In the genomic region with DNA sequence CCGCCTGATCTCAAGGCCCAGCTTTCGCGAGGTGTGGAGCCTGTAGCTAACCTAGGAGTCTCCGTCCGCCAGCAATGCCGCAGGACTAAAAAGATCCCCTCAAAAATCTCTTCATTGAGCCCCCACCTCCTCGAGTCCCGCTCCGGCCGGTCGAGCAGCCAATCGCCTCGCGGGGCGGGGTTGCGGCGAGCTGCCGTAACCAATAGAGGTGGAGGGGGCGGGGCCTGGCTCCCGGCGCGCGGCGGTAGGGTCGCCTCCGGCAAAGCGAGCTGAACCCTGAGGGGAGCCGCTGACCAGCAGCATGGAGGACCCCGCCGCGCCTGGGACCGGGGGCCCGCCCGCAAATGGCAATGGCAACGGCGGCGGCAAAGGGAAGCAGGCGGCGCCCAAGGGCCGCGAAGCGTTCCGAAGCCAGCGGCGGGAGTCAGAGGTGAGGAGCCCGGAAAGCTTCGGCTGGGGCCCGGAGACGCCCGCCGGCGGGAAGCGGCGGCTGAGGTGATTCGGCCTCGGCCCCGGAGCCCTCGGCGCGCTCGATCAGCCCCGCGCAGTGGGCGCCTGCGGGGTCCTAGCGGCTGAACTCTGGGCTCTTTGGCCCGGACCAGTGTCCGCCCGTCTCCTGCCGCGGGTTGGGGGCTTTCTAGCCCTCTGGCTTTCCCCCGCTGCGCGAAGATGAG, we compare ENCODE assay signal across 1 cellular context.
TF ChIP-seq lines count a peak whose summit lies in the region.

A gene with protein sequence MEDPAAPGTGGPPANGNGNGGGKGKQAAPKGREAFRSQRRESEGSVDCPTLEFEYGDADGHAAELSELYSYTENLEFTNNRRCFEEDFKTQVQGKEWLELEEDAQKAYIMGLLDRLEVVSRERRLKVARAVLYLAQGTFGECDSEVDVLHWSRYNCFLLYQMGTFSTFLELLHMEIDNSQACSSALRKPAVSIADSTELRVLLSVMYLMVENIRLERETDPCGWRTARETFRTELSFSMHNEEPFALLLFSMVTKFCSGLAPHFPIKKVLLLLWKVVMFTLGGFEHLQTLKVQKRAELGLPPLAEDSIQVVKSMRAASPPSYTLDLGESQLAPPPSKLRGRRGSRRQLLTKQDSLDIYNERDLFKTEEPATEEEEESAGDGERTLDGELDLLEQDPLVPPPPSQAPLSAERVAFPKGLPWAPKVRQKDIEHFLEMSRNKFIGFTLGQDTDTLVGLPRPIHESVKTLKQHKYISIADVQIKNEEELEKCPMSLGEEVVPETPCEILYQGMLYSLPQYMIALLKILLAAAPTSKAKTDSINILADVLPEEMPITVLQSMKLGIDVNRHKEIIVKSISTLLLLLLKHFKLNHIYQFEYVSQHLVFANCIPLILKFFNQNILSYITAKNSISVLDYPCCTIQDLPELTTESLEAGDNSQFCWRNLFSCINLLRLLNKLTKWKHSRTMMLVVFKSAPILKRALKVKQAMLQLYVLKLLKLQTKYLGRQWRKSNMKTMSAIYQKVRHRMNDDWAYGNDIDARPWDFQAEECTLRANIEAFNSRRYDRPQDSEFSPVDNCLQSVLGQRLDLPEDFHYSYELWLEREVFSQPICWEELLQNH (plus strand): TSS at position 261 of the 674 bp plus-strand sequence. CDS start 41 bp downstream, at position 302.

TF ChIP-seq in HEK293, 187 proteins besides CTCF, POLR2A, EP300 and RAD21 (continued from another document and continues in another):
- TF ChIP-seq ZNF37A (tag by site-specific recombination; IDR thresholded peaks at IDR 0.05) (no peak), SP7 (tag by site-specific recombination; IDR thresholded peaks at IDR 0.05) (peak; percentile 62; the same call in 1 of the 2 replicates), ZFP37 (tag by site-specific recombination; IDR thresholded peaks at IDR 0.05) (peak; percentile 65; the same call in 1 of the 2 replicates), ZNF292 (tag by site-specific recombination; IDR thresholded peaks at IDR 0.05; ENCODE audit: borderline replicate concordance, low read depth) (no peak), HOXC10 (CRISPR knock-in tag; IDR thresholded peaks at IDR 0.05) (no peak), ZNF747 (tag by site-specific recombination; IDR thresholded peaks at IDR 0.05) (no peak), ZNF221 (tag by site-specific recombination; IDR thresholded peaks at IDR 0.05; ENCODE audit: borderline replicate concordance) (no peak), ZNF664 (tag by site-specific recombination; IDR thresholded peaks at IDR 0.05) (no peak), ZNF658 (tag by site-specific recombination; IDR thresholded peaks at IDR 0.05) (no peak), SCRT2 (tag by site-specific recombination; IDR thresholded peaks at IDR 0.05) (no peak), ZNF132 (tag by site-specific recombination; IDR thresholded peaks at IDR 0.05; ENCODE audit: borderline replicate concordance) (no peak), ZNF23 (tag by site-specific recombination; IDR thresholded peaks at IDR 0.05; ENCODE audit: borderline replicate concordance) (no peak), ZNF266 (tag by site-specific recombination; IDR thresholded peaks at IDR 0.05; ENCODE audit: low read depth) (peak; percentile 45; the same call in 1 of the 2 replicates), ZNF510 (tag by site-specific recombination; IDR thresholded peaks at IDR 0.05; ENCODE audit: insufficient replicate concordance) (no peak), ZNF16 (tag by site-specific recombination; IDR thresholded peaks at IDR 0.05; ENCODE audit: low read depth) (no peak), ZNF585B (tag by site-specific recombination; IDR thresholded peaks at IDR 0.05) (no peak), ZNF707 (tag by site-specific recombination; IDR thresholded peaks at IDR 0.05) (no peak), ZNF354C (tag by site-specific recombination; IDR thresholded peaks at IDR 0.05; ENCODE audit: borderline replicate concordance, low read depth) (no peak), ZFP3 (tag by site-specific recombination; IDR thresholded peaks at IDR 0.05; ENCODE audit: low read depth) (no peak), ZNF792 (tag by site-specific recombination; IDR thresholded peaks at IDR 0.05) (no peak), ZNF629 (tag by site-specific recombination; IDR thresholded peaks at IDR 0.05) (0 out of 2 replicates have a peak, but pooled peaks have one; percentile 16)
- TF ChIP-seq, protein P1, sequence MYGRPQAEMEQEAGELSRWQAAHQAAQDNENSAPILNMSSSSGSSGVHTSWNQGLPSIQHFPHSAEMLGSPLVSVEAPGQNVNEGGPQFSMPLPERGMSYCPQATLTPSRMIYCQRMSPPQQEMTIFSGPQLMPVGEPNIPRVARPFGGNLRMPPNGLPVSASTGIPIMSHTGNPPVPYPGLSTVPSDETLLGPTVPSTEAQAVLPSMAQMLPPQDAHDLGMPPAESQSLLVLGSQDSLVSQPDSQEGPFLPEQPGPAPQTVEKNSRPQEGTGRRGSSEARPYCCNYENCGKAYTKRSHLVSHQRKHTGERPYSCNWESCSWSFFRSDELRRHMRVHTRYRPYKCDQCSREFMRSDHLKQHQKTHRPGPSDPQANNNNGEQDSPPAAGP (tag by site-specific recombination; IDR thresholded peaks at IDR 0.05): no peak; the same call in 1 of the 2 replicates
- TF ChIP-seq, protein P2, sequence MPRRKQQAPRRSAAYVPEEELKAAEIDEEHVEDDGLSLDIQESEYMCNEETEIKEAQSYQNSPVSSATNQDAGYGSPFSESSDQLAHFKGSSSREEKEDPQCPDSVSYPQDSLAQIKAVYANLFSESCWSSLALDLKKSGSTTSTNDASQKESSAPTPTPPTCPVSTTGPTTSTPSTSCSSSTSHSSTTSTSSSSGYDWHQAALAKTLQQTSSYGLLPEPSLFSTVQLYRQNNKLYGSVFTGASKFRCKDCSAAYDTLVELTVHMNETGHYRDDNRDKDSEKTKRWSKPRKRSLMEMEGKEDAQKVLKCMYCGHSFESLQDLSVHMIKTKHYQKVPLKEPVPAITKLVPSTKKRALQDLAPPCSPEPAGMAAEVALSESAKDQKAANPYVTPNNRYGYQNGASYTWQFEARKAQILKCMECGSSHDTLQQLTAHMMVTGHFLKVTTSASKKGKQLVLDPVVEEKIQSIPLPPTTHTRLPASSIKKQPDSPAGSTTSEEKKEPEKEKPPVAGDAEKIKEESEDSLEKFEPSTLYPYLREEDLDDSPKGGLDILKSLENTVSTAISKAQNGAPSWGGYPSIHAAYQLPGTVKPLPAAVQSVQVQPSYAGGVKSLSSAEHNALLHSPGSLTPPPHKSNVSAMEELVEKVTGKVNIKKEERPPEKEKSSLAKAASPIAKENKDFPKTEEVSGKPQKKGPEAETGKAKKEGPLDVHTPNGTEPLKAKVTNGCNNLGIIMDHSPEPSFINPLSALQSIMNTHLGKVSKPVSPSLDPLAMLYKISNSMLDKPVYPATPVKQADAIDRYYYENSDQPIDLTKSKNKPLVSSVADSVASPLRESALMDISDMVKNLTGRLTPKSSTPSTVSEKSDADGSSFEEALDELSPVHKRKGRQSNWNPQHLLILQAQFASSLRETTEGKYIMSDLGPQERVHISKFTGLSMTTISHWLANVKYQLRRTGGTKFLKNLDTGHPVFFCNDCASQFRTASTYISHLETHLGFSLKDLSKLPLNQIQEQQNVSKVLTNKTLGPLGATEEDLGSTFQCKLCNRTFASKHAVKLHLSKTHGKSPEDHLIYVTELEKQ (tag by site-specific recombination; IDR thresholded peaks at IDR 0.05; ENCODE audit: borderline replicate concordance): 0 out of 2 replicates have a peak, but pooled peaks have one; percentile 8
- TF ChIP-seq, protein P3, sequence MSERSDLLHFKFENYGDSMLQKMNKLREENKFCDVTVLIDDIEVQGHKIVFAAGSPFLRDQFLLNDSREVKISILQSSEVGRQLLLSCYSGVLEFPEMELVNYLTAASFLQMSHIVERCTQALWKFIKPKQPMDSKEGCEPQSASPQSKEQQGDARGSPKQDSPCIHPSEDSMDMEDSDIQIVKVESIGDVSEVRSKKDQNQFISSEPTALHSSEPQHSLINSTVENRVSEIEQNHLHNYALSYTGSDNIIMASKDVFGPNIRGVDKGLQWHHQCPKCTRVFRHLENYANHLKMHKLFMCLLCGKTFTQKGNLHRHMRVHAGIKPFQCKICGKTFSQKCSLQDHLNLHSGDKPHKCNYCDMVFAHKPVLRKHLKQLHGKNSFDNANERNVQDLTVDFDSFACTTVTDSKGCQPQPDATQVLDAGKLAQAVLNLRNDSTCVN (tag by site-specific recombination; optimal IDR thresholded peaks at IDR 0.05): peak; percentile 79
- TF ChIP-seq, protein P4, sequence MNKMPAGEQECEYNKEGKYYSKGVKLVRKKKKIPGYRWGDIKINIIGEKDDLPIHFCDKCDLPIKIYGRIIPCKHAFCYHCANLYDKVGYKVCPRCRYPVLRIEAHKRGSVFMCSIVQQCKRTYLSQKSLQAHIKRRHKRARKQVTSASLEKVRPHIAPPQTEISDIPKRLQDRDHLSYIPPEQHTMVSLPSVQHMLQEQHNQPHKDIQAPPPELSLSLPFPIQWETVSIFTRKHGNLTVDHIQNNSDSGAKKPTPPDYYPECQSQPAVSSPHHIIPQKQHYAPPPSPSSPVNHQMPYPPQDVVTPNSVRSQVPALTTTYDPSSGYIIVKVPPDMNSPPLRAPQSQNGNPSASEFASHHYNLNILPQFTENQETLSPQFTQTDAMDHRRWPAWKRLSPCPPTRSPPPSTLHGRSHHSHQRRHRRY (tag by site-specific recombination; IDR thresholded peaks at IDR 0.05): no peak
- TF ChIP-seq, protein P5, sequence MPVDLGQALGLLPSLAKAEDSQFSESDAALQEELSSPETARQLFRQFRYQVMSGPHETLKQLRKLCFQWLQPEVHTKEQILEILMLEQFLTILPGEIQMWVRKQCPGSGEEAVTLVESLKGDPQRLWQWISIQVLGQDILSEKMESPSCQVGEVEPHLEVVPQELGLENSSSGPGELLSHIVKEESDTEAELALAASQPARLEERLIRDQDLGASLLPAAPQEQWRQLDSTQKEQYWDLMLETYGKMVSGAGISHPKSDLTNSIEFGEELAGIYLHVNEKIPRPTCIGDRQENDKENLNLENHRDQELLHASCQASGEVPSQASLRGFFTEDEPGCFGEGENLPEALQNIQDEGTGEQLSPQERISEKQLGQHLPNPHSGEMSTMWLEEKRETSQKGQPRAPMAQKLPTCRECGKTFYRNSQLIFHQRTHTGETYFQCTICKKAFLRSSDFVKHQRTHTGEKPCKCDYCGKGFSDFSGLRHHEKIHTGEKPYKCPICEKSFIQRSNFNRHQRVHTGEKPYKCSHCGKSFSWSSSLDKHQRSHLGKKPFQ (tag by site-specific recombination; IDR thresholded peaks at IDR 0.05): no peak
- TF ChIP-seq, protein P6, sequence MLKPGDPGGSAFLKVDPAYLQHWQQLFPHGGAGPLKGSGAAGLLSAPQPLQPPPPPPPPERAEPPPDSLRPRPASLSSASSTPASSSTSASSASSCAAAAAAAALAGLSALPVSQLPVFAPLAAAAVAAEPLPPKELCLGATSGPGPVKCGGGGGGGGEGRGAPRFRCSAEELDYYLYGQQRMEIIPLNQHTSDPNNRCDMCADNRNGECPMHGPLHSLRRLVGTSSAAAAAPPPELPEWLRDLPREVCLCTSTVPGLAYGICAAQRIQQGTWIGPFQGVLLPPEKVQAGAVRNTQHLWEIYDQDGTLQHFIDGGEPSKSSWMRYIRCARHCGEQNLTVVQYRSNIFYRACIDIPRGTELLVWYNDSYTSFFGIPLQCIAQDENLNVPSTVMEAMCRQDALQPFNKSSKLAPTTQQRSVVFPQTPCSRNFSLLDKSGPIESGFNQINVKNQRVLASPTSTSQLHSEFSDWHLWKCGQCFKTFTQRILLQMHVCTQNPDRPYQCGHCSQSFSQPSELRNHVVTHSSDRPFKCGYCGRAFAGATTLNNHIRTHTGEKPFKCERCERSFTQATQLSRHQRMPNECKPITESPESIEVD (tag by site-specific recombination; IDR thresholded peaks at IDR 0.05): no peak
- TF ChIP-seq, protein P7, sequence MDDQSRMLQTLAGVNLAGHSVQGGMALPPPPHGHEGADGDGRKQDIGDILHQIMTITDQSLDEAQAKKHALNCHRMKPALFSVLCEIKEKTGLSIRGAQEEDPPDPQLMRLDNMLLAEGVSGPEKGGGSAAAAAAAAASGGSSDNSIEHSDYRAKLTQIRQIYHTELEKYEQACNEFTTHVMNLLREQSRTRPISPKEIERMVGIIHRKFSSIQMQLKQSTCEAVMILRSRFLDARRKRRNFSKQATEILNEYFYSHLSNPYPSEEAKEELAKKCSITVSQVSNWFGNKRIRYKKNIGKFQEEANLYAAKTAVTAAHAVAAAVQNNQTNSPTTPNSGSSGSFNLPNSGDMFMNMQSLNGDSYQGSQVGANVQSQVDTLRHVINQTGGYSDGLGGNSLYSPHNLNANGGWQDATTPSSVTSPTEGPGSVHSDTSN (CRISPR knock-in tag; IDR thresholded peaks at IDR 0.05): no peak
- TF ChIP-seq, protein P8, sequence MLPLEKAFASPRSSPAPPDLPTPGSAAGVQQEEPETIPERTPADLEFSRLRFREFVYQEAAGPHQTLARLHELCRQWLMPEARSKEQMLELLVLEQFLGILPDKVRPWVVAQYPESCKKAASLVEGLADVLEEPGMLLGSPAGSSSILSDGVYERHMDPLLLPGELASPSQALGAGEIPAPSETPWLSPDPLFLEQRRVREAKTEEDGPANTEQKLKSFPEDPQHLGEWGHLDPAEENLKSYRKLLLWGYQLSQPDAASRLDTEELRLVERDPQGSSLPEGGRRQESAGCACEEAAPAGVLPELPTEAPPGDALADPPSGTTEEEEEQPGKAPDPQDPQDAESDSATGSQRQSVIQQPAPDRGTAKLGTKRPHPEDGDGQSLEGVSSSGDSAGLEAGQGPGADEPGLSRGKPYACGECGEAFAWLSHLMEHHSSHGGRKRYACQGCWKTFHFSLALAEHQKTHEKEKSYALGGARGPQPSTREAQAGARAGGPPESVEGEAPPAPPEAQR (tag by site-specific recombination; IDR thresholded peaks at IDR 0.05): no peak
- TF ChIP-seq, protein P9, sequence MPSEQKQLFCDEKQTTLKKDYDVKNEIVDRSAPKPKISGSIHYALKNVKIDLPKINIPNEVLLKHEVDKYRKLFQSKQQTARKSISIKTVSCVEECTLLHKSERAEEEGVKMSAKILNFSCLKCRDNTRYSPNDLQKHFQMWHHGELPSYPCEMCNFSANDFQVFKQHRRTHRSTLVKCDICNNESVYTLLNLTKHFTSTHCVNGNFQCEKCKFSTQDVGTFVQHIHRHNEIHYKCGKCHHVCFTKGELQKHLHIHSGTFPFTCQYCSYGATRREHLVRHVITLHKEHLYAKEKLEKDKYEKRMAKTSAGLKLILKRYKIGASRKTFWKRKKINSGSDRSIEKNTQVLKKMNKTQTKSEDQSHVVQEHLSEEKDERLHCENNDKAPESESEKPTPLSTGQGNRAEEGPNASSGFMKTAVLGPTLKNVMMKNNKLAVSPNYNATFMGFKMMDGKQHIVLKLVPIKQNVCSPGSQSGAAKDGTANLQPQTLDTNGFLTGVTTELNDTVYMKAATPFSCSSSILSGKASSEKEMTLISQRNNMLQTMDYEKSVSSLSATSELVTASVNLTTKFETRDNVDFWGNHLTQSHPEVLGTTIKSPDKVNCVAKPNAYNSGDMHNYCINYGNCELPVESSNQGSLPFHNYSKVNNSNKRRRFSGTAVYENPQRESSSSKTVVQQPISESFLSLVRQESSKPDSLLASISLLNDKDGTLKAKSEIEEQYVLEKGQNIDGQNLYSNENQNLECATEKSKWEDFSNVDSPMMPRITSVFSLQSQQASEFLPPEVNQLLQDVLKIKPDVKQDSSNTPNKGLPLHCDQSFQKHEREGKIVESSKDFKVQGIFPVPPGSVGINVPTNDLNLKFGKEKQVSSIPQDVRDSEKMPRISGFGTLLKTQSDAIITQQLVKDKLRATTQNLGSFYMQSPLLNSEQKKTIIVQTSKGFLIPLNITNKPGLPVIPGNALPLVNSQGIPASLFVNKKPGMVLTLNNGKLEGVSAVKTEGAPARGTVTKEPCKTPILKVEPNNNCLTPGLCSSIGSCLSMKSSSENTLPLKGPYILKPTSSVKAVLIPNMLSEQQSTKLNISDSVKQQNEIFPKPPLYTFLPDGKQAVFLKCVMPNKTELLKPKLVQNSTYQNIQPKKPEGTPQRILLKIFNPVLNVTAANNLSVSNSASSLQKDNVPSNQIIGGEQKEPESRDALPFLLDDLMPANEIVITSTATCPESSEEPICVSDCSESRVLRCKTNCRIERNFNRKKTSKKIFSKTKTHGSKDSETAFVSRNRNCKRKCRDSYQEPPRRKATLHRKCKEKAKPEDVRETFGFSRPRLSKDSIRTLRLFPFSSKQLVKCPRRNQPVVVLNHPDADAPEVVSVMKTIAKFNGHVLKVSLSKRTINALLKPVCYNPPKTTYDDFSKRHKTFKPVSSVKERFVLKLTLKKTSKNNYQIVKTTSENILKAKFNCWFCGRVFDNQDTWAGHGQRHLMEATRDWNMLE (tag by site-specific recombination; conservative IDR thresholded peaks at IDR 0.05; ENCODE audit: low read depth): no peak
